In the genomic region with DNA sequence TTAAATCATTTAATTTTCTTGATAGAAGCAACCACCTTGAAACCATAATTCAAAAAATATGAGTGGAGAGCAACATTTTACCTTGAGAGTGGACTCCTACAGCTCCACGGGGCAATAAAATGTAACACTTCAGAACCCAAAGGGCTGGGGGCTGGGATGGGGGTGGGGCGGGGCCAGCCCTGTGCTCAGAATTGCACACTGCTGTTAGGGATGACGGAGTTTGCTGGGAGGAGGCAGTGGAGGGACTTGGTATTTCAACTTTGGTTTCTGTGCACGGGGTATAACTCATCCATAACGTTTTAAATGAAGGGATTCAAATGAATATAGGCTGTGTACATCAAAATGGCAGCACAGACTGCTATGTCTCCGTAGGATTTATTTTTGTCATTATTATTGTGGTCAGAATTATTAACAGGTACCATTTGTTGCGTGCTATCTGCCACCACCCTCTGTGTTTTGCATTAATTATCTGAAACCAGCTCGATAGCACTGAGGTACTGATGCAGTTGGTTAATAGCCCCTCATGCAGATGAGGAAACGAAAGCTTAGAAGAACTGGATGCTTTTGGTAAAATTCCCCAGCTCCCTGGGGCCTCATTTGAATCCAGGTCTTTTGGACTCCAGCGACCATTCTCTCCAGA, we compare ENCODE assay signal across 1 cellular context.
TF ChIP-seq lines count a peak whose summit lies in the region.

No MANE protein-coding gene starts in this region.

TF ChIP-seq in GM23338, 12 proteins besides CTCF, POLR2A, EP300 and RAD21:
- no peak for TF ChIP-seq ETS1 (IDR thresholded peaks at IDR 0.05)
- TF ChIP-seq ZNF331 (CRISPR knock-in tag; IDR thresholded peaks at IDR 0.05; ENCODE audit: low read depth): no peak
- no peak for TF ChIP-seq EZH2 (IDR thresholded peaks at IDR 0.05; ENCODE audit: low read depth, unreplicated experiment)
- no peak for TF ChIP-seq CREB1 (CRISPR knock-in tag; IDR thresholded peaks at IDR 0.05; ENCODE audit: low read depth)
- TF ChIP-seq STAT1 (IDR thresholded peaks at IDR 0.05; ENCODE audit: unreplicated experiment): no peak
- no peak for TF ChIP-seq NANOG (IDR thresholded peaks at IDR 0.05; ENCODE audit: borderline replicate concordance)
- no peak for TF ChIP-seq EZH2phosphoT487 (IDR thresholded peaks at IDR 0.05; ENCODE audit: unreplicated experiment)
- TF ChIP-seq, protein P1, sequence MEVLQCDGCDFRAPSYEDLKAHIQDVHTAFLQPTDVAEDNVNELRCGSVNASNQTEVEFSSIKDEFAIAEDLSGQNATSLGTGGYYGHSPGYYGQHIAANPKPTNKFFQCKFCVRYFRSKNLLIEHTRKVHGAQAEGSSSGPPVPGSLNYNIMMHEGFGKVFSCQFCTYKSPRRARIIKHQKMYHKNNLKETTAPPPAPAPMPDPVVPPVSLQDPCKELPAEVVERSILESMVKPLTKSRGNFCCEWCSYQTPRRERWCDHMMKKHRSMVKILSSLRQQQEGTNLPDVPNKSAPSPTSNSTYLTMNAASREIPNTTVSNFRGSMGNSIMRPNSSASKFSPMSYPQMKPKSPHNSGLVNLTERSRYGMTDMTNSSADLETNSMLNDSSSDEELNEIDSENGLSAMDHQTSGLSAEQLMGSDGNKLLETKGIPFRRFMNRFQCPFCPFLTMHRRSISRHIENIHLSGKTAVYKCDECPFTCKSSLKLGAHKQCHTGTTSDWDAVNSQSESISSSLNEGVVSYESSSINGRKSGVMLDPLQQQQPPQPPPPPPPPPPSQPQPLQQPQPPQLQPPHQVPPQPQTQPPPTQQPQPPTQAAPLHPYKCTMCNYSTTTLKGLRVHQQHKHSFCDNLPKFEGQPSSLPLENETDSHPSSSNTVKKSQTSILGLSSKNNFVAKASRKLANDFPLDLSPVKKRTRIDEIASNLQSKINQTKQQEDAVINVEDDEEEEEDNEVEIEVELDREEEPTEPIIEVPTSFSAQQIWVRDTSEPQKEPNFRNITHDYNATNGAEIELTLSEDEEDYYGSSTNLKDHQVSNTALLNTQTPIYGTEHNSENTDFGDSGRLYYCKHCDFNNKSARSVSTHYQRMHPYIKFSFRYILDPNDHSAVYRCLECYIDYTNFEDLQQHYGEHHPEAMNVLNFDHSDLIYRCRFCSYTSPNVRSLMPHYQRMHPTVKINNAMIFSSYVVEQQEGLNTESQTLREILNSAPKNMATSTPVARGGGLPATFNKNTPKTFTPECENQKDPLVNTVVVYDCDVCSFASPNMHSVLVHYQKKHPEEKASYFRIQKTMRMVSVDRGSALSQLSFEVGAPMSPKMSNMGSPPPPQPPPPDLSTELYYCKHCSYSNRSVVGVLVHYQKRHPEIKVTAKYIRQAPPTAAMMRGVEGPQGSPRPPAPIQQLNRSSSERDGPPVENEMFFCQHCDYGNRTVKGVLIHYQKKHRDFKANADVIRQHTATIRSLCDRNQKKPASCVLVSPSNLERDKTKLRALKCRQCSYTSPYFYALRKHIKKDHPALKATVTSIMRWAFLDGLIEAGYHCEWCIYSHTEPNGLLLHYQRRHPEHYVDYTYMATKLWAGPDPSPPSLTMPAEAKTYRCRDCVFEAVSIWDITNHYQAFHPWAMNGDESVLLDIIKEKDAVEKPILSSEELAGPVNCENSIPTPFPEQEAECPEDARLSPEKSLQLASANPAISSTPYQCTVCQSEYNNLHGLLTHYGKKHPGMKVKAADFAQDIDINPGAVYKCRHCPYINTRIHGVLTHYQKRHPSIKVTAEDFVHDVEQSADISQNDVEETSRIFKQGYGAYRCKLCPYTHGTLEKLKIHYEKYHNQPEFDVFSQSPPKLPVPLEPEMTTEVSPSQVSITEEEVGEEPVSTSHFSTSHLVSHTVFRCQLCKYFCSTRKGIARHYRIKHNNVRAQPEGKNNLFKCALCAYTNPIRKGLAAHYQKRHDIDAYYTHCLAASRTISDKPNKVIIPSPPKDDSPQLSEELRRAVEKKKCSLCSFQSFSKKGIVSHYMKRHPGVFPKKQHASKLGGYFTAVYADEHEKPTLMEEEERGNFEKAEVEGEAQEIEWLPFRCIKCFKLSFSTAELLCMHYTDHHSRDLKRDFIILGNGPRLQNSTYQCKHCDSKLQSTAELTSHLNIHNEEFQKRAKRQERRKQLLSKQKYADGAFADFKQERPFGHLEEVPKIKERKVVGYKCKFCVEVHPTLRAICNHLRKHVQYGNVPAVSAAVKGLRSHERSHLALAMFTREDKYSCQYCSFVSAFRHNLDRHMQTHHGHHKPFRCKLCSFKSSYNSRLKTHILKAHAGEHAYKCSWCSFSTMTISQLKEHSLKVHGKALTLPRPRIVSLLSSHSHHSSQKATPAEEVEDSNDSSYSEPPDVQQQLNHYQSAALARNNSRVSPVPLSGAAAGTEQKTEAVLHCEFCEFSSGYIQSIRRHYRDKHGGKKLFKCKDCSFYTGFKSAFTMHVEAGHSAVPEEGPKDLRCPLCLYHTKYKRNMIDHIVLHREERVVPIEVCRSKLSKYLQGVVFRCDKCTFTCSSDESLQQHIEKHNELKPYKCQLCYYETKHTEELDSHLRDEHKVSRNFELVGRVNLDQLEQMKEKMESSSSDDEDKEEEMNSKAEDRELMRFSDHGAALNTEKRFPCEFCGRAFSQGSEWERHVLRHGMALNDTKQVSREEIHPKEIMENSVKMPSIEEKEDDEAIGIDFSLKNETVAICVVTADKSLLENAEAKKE (CRISPR knock-in tag; IDR thresholded peaks at IDR 0.05): no peak
- no peak for TF ChIP-seq JUNB (IDR thresholded peaks at IDR 0.05; ENCODE audit: unreplicated experiment)
- no peak for TF ChIP-seq ZNF114 (CRISPR knock-in tag; IDR thresholded peaks at IDR 0.05)
- no peak for TF ChIP-seq POLR2AphosphoS5 (IDR thresholded peaks at IDR 0.05; ENCODE audit: low read depth)
- no peak for TF ChIP-seq REST (IDR thresholded peaks at IDR 0.05; ENCODE audit: unreplicated experiment)
TF ChIP-seq in GM23338: peak in this region for 0.
